In the genomic region with DNA sequence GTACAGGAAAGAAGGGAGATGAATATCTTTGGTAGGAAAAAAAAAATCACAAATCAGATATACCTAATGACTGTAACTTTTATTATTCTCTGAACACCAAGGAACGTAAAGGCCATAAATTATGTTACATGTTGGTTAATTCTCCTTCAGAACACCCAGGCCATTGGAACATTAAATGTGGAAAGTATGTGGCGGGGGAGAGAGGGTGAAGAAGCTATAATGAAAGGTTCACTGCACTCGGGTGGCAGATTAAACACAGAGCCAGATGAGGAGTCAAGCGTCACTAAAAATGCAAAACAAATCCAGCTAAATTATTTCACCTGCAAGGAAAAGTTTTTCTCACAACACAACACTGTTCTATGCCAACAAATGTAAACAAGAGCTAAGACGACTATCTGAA, we compare ENCODE assay signal across 15 cellular contexts.
"Had no signal": no experiment of that assay in that cellular context is flagged by ENCODE, and none has a peak within 500 bp of the region (broad histone marks: within the 10 kb centered on the region; RNA-seq: fewer than 3 reads in every experiment).

No MANE protein-coding gene starts in this region.

- DNase-seq: activated CD4-positive, alpha-beta memory T cell treated with anti-CD3 and anti-CD28 coated beads, Interleukin-2, amount 10 ng/mL, durations not matched to agents 7 days and 5 days; activated CD4-positive, alpha-beta T cell treated with anti-CD3 and anti-CD28 coated beads, Interleukin-2, amount 10 ng/mL, durations not matched to agents 24 days and 14 days; activated effector memory CD4-positive, alpha-beta T cell treated with anti-CD3 and anti-CD28 coated beads, Interleukin-2, amount 50 U/mL, for 16 hours; activated T-cell treated with anti-CD3 and anti-CD28 coated beads for 4 hours; aorta; brain microvascular endothelial cell; caudate nucleus; effector CD4-positive, alpha-beta T cell; erythroblast; foreskin fibroblast; midbrain; small intestine; stimulated activated CD4-positive, alpha-beta T cell treated with anti-CD3 and anti-CD28 coated beads, Interleukin-2, amount 100 ng/mL, for 24 hours; stimulated activated naive CD8-positive, alpha-beta T cell treated with anti-CD3 and anti-CD28 coated beads, Interleukin-15, amount 100 ng/mL, for 72 hours; tibial artery had no signal
